1 cellular context compared by ENCODE assay signal in genomic region chr3:128735884-128736283, GRCh38.
TF ChIP-seq lines count a peak whose summit lies in the region.

No MANE protein-coding gene starts in this region.

TF ChIP-seq in A549, 52 proteins besides CTCF, POLR2A, EP300 and RAD21:
- TF ChIP-seq ELK1 (IDR thresholded peaks at IDR 0.05; ENCODE audit: low read depth, low read length) (no peak), KDM5A (IDR thresholded peaks at IDR 0.05) (no peak), FOXS1 (CRISPR knock-in tag; IDR thresholded peaks at IDR 0.05) (no peak), JUNB (IDR thresholded peaks at IDR 0.05) (no peak), PHF8 (IDR thresholded peaks at IDR 0.05; ENCODE audit: borderline replicate concordance, low read depth) (no peak), POLR2AphosphoS2 (conservative IDR thresholded peaks at IDR 0.05; ENCODE audit: low read length) (no peak), USF2 (IDR thresholded peaks at IDR 0.05) (no peak), JUN (IDR thresholded peaks at IDR 0.05) (no peak), ATOH8 (CRISPR knock-in tag; IDR thresholded peaks at IDR 0.05; ENCODE audit: low read depth) (no peak)
TF ChIP-seq in A549: peak in this region for 0.
